1 cellular context compared by ENCODE assay signal in genomic region chr12:38911611-38912010, GRCh38.
TF ChIP-seq lines count a peak whose summit lies in the region.

No MANE protein-coding gene starts in this region.

TF ChIP-seq in WTC11, 78 proteins besides CTCF, POLR2A, EP300 and RAD21 (continued from another document):
- TF ChIP-seq ATF2 (CRISPR knock-in tag; IDR thresholded peaks at IDR 0.05; ENCODE audit: borderline replicate concordance, low read depth) (no peak), ZNF423 (CRISPR knock-in tag; IDR thresholded peaks at IDR 0.05) (no peak), ZNF396 (CRISPR knock-in tag; IDR thresholded peaks at IDR 0.05; ENCODE audit: borderline replicate concordance) (no peak), NR2C2 (CRISPR knock-in tag; IDR thresholded peaks at IDR 0.05) (no peak), ZNF121 (CRISPR knock-in tag; IDR thresholded peaks at IDR 0.05) (no peak), ZSCAN18 (CRISPR knock-in tag; IDR thresholded peaks at IDR 0.05) (no peak), ATF3 (CRISPR knock-in tag; conservative IDR thresholded peaks at IDR 0.05) (no peak), TCF7 (CRISPR knock-in tag; IDR thresholded peaks at IDR 0.05; ENCODE audit: low read depth) (no peak), MLX (CRISPR knock-in tag; IDR thresholded peaks at IDR 0.05) (no peak)
